In the genomic region with DNA sequence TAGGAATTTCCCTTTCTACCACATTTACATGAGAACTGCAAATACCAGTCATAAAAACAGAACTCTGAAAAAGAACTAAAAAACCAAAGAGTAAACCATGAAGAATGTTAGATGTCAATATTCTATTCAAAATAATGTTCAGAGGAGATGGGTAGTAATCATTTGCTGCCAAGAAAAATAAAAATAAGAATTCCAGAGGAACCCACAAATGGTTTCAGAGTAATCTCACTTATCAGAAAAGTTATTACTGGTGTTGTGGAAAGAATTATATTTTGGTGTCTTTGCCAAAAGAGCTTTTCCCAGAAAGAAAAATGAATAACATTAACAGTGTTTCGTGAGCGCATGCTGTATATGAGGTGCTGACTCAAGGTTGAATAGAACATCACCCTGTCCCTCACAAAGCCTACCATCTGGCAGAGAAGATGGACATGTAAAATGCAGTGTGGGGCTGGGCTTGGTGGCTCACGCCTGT, we compare ENCODE assay signal across 14 cellular contexts. TPM values are rescaled to one million over a fixed set of nuclear protein-coding genes. Genes with fewer than 3 reads are reported as not detected.
A peak's percentile ranks its signal among the peaks of the same experiment; 100 is the strongest.
DNase-seq lines count a peak whose midpoint lies in the region; ATAC-seq and TF ChIP-seq lines count a peak whose summit lies in the region.
"Had no signal": no experiment of that assay in that cellular context is flagged by ENCODE, and none has a peak within 500 bp of the region (broad histone marks: within the 10 kb centered on the region; RNA-seq: fewer than 3 reads in every experiment).

No MANE protein-coding gene starts in this region.

- H3F3A ChIP-seq in GM23248 (ENCODE audit: insufficient read depth) (peaks cover 23% of the 10 kb centered on the region), SK-N-SH (replicated peaks; ENCODE audit: insufficient read depth) (peaks cover 28% of the 10 kb centered on the region)

- H3K36me3 ChIP-seq in GM23248 (ENCODE audit: low read depth) (peaks cover 38% of the 10 kb centered on the region; the same call in 1 of the 2 replicates), SK-N-SH (replicated peaks in 1 of 2; ENCODE audit: control insufficient read depth in 1 of 2, insufficient read depth in 2 of 2, low read length in 1 of 2) (peaks cover 49 to 67% of the 10 kb centered on the region in 2 experiments)

- DNase-seq in GM23248 (peak; percentile 89), SK-N-SH (no peak), fibroblast of the aortic adventitia (ENCODE audit: low read depth) (peak; percentile 96), NCI-H1092 treated with DMSO at 0.1 percent for 48 hours (lab: John Stamatoyannopoulos, UW) (no peak), Kasumi-1 (lab: John Stamatoyannopoulos, UW) (no peak)
- no peak for DNase-seq in stimulated activated effector memory CD8-positive, alpha-beta T cell treated with anti-CD3 and anti-CD28 coated beads, Interleukin-12 subunit alpha, Interleukin-12 subunit beta, amount 100 ng/mL, for 72 hours (ENCODE audit: low spot score in 2 of 2)
- DNase-seq in stimulated activated CD4-positive, alpha-beta T cell treated with anti-CD3 and anti-CD28 coated beads, Interleukin-15, amount 100 ng/mL, for 24 hours, result no peak
- DNase-seq: activated naive CD4-positive, alpha-beta T cell; effector CD4-positive, alpha-beta T cell; hippocampal formation; KBM-7; NCI-H2029 treated with DMSO at 0.1 percent for 48 hours; psoas muscle had no signal

- POLR2A ChIA-PET in SK-N-SH (lab: Yijun Ruan, JAX), result no interaction called here

- H3K4me2 ChIP-seq in GM23248 (ENCODE audit: unreplicated experiment), result peak overlapping the region; percentile 13
- H3K4me2 ChIP-seq in SK-N-SH, result peak overlapping the region; percentile 56; the same call in 1 of the 2 replicates

- H3K27me3 ChIP-seq in GM23248 (replicated peaks; ENCODE audit: insufficient read depth) (no peaks in the 10 kb centered on the region), SK-N-SH (ENCODE audit: insufficient read depth) (no peaks in the 10 kb centered on the region)

- peak; percentile 48 for ATAC-seq in stimulated activated effector memory CD8-positive, alpha-beta T cell treated with anti-CD3 and anti-CD28 coated beads, Interleukin-12 subunit alpha, Interleukin-12 subunit beta, amount 100 ng/mL, for 72 hours
- ATAC-seq: psoas muscle had no signal

- no peak overlapping the region for H2AFZ ChIP-seq in GM23248
- H2AFZ ChIP-seq in SK-N-SH (ENCODE audit: low read depth), result no peak overlapping the region

- peaks cover 38% of the 10 kb centered on the region for H3K4me1 ChIP-seq in GM23248 (ENCODE audit: insufficient read depth)
- H3K4me1 ChIP-seq in SK-N-SH (ENCODE audit: control insufficient read depth in 1 of 2, insufficient read depth in 2 of 2, low read depth in 1 of 2, low read length in 1 of 2), result peaks cover 0 to 34% of the 10 kb centered on the region in 2 experiments
- H3K4me1 ChIP-seq: psoas muscle had no signal

- H3K27ac ChIP-seq in GM23248 (peak overlapping the region; percentile 46), SK-N-SH (ENCODE audit: low read depth in 2 of 2, low read length in 1 of 2) (peak overlapping the region; percentile 75 to 98; a peak in 3 of 4 replicates)
- H3K27ac ChIP-seq: psoas muscle had no signal

- CTCF ChIA-PET in SK-N-SH (lab: Yijun Ruan, JAX), result interaction anchor here (1.1 kb wide), 1 partner anchor 18 kb away, joined by 3 read pairs; no protein-coding TSS in a partner anchor

- H3K9me3 ChIP-seq in GM23248 (ENCODE audit: low read depth) (no peaks in the 10 kb centered on the region), SK-N-SH (no peaks in the 10 kb centered on the region)
- H3K9me3 ChIP-seq: psoas muscle had no signal

- H3K27ac Mint-ChIP-seq in stimulated activated effector memory CD8-positive, alpha-beta T cell treated with anti-CD3 and anti-CD28 coated beads, Interleukin-12 subunit alpha, Interleukin-12 subunit beta, amount 100 ng/mL, for 72 hours, result peak overlapping the region; percentile 62
- H3K27ac Mint-ChIP-seq: T-helper 1 cell treated with Interleukin-12 subunit alpha and Interleukin-12 subunit beta and Interleukin-4 antibody, amounts not matched to agents 30 μg/mL and 1 μg/mL, for 36 hours had no signal

- no peaks in the 10 kb centered on the region; the same call in 1 of the 2 replicates for H3K9me2 ChIP-seq in GM23248 (ENCODE audit: insufficient read depth)
- no peaks in the 10 kb centered on the region for H3K9me2 ChIP-seq in SK-N-SH

- H3K4me3 ChIP-seq in GM23248, result no peak overlapping the region
- no peak overlapping the region for H3K4me3 ChIP-seq in SK-N-SH (ENCODE audit: low read depth in 2 of 2, low read length in 1 of 2)
- no peak overlapping the region for H3K4me3 ChIP-seq in fibroblast of the aortic adventitia (ENCODE audit: low read depth, low read length)
- H3K4me3 ChIP-seq: psoas muscle had no signal

- H3K4me1 Mint-ChIP-seq in stimulated activated effector memory CD8-positive, alpha-beta T cell treated with anti-CD3 and anti-CD28 coated beads, Interleukin-12 subunit alpha, Interleukin-12 subunit beta, amount 100 ng/mL, for 72 hours, result peaks cover 19% of the 10 kb centered on the region

- 21 to 37% methylated on average over 3 of the region's 3 CpGs for whole genome bisulfite sequencing in GM23248 (ENCODE audit: low coverage in 1 of 2, low lambda C conversion rate in 2 of 2, missing lambda C conversion rate in 2 of 2), 2 experiments
- WGBS in SK-N-SH (ENCODE audit: low lambda C conversion rate), result 31% methylated on average over 3 of the region's 3 CpGs

- H3K9me3 Mint-ChIP-seq in stimulated activated effector memory CD8-positive, alpha-beta T cell treated with anti-CD3 and anti-CD28 coated beads, Interleukin-12 subunit alpha, Interleukin-12 subunit beta, amount 100 ng/mL, for 72 hours, result no peaks in the 10 kb centered on the region
- H3K9me3 Mint-ChIP-seq: T-helper 1 cell treated with Interleukin-12 subunit alpha and Interleukin-12 subunit beta and Interleukin-4 antibody, amounts not matched to agents 30 μg/mL and 1 μg/mL, for 36 hours had no signal

- H4K20me1 ChIP-seq in GM23248 (ENCODE audit: insufficient read depth) (no peaks in the 10 kb centered on the region), SK-N-SH (ENCODE audit: insufficient read depth) (no peaks in the 10 kb centered on the region)

- TF ChIP-seq CTCF in SK-N-SH (IDR thresholded peaks at IDR 0.05), result no peak
- no peak for TF ChIP-seq CTCF in fibroblast of the aortic adventitia (IDR thresholded peaks at IDR 0.05; ENCODE audit: insufficient read depth, low read length)

- H3K4me3 Mint-ChIP-seq in stimulated activated effector memory CD8-positive, alpha-beta T cell treated with anti-CD3 and anti-CD28 coated beads, Interleukin-12 subunit alpha, Interleukin-12 subunit beta, amount 100 ng/mL, for 72 hours, result peak overlapping the region; percentile 4
- H3K4me3 Mint-ChIP-seq: T-helper 1 cell treated with Interleukin-12 subunit alpha and Interleukin-12 subunit beta and Interleukin-4 antibody, amounts not matched to agents 30 μg/mL and 1 μg/mL, for 36 hours had no signal

- H3K9ac ChIP-seq in GM23248 (no peak overlapping the region), SK-N-SH (peak overlapping the region; percentile 40; the same call in 1 of the 2 replicates)

- TF ChIP-seq EP300 in SK-N-SH (IDR thresholded peaks at IDR 0.05; ENCODE audit: borderline replicate concordance in 1 of 2, low read depth in 1 of 2, low read length in 1 of 2), result peak; percentile 73 to 98

- in situ Hi-C loops in GM23248 (cut with MboI), result no loop called here

- TF ChIP-seq RAD21 in SK-N-SH (IDR thresholded peaks at IDR 0.05; ENCODE audit: low read length), result no peak

- H3K79me2 ChIP-seq in GM23248 (ENCODE audit: insufficient read depth), result no peaks in the 10 kb centered on the region
- H3K79me2 ChIP-seq in SK-N-SH (ENCODE audit: insufficient read depth), result no peaks in the 10 kb centered on the region

- H3K36me3 Mint-ChIP-seq in stimulated activated effector memory CD8-positive, alpha-beta T cell treated with anti-CD3 and anti-CD28 coated beads, Interleukin-12 subunit alpha, Interleukin-12 subunit beta, amount 100 ng/mL, for 72 hours, result peaks cover 68% of the 10 kb centered on the region

TF ChIP-seq in SK-N-SH, 30 proteins besides CTCF, POLR2A, EP300 and RAD21 (continues in another document):
- TF ChIP-seq MAX (IDR thresholded peaks at IDR 0.05; ENCODE audit: low read depth) (peak; percentile 85), GABPA (IDR thresholded peaks at IDR 0.05; ENCODE audit: low read depth) (no peak), USF1 (IDR thresholded peaks at IDR 0.05; ENCODE audit: borderline replicate concordance, low read depth) (no peak), ELF1 (IDR thresholded peaks at IDR 0.05) (0 out of 2 replicates have a peak, but pooled peaks have one; percentile 10)
- TF ChIP-seq, protein P1, sequence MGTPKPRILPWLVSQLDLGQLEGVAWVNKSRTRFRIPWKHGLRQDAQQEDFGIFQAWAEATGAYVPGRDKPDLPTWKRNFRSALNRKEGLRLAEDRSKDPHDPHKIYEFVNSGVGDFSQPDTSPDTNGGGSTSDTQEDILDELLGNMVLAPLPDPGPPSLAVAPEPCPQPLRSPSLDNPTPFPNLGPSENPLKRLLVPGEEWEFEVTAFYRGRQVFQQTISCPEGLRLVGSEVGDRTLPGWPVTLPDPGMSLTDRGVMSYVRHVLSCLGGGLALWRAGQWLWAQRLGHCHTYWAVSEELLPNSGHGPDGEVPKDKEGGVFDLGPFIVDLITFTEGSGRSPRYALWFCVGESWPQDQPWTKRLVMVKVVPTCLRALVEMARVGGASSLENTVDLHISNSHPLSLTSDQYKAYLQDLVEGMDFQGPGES (IDR thresholded peaks at IDR 0.05; ENCODE audit: low read depth, low read length), result no peak

RNA-seq across cellular contexts. Expression of gene GPR21, which starts 35.6 kb away (rescaled TPM):
- 0.65 TPM in 1 of 2 replicates, not detected in the other for total RNA-seq in GM23248 (2014; rRNA removed; shearing (Covaris generic))
- polyA plus RNA-seq in GM23248 (2016; fragmentation: Nextera tagmentation; extraction: Ambion mirVana) (not detected in 2 replicates), SK-N-SH (2012; rRNA removed) (not detected in 2 replicates)
- polyA plus RNA-seq in SK-N-SH (2012; cell fraction: cytosol; rRNA removed), result not detected in 2 replicates
- 0.08 and 0.27 TPM in 2 replicates for polyA plus RNA-seq in SK-N-SH (2012; cell fraction: nucleus; rRNA removed)
- total RNA-seq in fibroblast of the aortic adventitia (ENCODE audit: low replicate concordance), result 1.9 TPM in 1 of 2 replicates, not detected in the other

Comparison
In these comparisons a context has a peak if more than half of its experiments do, and no peak if none do; other contexts are left out.
1. DNase-seq: peak in GM23248 (single experiment) and fibroblast of the aortic adventitia (single experiment); none in SK-N-SH (single experiment), stimulated activated effector memory CD8-positive, alpha-beta T cell treated with anti-CD3 and anti-CD28 coated beads, Interleukin-12 subunit alpha, Interleukin-12 subunit beta, amount 100 ng/mL, for 72 hours (0 of 2), stimulated activated CD4-positive, alpha-beta T cell treated with anti-CD3 and anti-CD28 coated beads, Interleukin-15, amount 100 ng/mL, for 24 hours (single experiment), NCI-H1092 treated with DMSO at 0.1 percent for 48 hours (single experiment) and Kasumi-1 (0 of 2).